ENCODE assay signal across 1 cellular context in genomic region chr16:10967981-10968380, GRCh38.
TF ChIP-seq lines count a peak whose summit lies in the region.

No MANE protein-coding gene starts in this region.

TF ChIP-seq in IMR-90, 13 proteins besides CTCF, POLR2A, EP300 and RAD21:
- TF ChIP-seq RFX5 (IDR thresholded peaks at IDR 0.05; ENCODE audit: low read depth, low read length) (no peak), USF2 (IDR thresholded peaks at IDR 0.05; ENCODE audit: low read depth, low read length) (no peak), FOS (IDR thresholded peaks at IDR 0.05; ENCODE audit: low read depth, low read length) (no peak), MXI1 (IDR thresholded peaks at IDR 0.05; ENCODE audit: borderline replicate concordance, low read depth, low read length) (no peak), NFE2L2 (IDR thresholded peaks at IDR 0.05; ENCODE audit: low read depth, low read length) (no peak), SMC3 (IDR thresholded peaks at IDR 0.05; ENCODE audit: low read depth, low read length) (no peak), MAFK (IDR thresholded peaks at IDR 0.05; ENCODE audit: low read depth, low read length) (no peak), MAZ (IDR thresholded peaks at IDR 0.05; ENCODE audit: borderline replicate concordance, low read depth, low read length) (no peak), CHD1 (IDR thresholded peaks at IDR 0.05; ENCODE audit: low read depth, low read length) (no peak), BHLHE40 (IDR thresholded peaks at IDR 0.05; ENCODE audit: low read depth, low read length) (no peak), ELK1 (IDR thresholded peaks at IDR 0.05; ENCODE audit: borderline replicate concordance, low read depth, low read length) (no peak), RCOR1 (IDR thresholded peaks at IDR 0.05; ENCODE audit: insufficient replicate concordance, low read length) (no peak), CEBPB (IDR thresholded peaks at IDR 0.05; ENCODE audit: low read depth, low read length) (no peak)
